ENCODE assay signal across 1 cellular context in the genomic region with DNA sequence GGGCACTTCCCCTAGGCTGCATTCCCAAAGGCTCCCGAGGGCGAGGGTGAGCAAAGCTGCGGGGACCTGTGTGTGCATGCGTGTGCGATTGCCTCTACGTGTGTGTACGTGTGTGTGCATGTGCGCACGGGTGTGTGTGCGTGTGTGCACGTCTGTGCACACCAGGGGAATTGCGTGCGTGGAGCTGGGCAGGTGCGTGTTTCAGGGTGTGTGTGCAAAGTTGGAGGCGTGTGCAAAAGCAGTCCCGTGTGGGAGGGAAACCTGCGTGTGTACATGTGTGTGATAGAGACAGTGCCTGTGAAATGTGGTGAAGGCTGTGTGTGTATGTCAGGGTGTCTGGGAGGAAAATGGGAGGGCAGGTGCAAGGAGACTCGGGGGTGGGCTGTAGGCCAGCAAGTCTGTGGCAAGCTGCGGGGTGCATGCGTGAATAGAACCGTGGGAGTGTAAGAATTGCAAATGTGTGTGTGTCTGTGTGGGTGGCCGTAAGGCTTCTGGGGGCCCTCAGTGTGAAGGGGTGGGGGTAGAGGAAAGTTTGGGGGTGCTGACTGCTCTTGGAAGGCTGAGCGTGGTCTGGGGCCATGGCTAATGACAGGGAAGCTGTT.
A peak's percentile ranks its signal among the peaks of the same experiment; 100 is the strongest.
TF ChIP-seq lines count a peak whose summit lies in the region.

No MANE protein-coding gene starts in this region.

TF ChIP-seq in HepG2, 621 proteins besides CTCF, POLR2A, EP300 and RAD21 (continued from another document and continues in another):
- TF ChIP-seq, protein P1, sequence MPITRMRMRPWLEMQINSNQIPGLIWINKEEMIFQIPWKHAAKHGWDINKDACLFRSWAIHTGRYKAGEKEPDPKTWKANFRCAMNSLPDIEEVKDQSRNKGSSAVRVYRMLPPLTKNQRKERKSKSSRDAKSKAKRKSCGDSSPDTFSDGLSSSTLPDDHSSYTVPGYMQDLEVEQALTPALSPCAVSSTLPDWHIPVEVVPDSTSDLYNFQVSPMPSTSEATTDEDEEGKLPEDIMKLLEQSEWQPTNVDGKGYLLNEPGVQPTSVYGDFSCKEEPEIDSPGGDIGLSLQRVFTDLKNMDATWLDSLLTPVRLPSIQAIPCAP (CRISPR knock-in tag; IDR thresholded peaks at IDR 0.05; ENCODE audit: low read depth): no peak
- no peak for TF ChIP-seq YY1 (IDR thresholded peaks at IDR 0.05; ENCODE audit: insufficient read depth, insufficient replicate concordance, low read depth, low read length)
- TF ChIP-seq ZZZ3 (CRISPR knock-in tag; IDR thresholded peaks at IDR 0.05; ENCODE audit: borderline replicate concordance): 0 out of 2 replicates have a peak, but pooled peaks have one; percentile 14
- TF ChIP-seq, protein P2, sequence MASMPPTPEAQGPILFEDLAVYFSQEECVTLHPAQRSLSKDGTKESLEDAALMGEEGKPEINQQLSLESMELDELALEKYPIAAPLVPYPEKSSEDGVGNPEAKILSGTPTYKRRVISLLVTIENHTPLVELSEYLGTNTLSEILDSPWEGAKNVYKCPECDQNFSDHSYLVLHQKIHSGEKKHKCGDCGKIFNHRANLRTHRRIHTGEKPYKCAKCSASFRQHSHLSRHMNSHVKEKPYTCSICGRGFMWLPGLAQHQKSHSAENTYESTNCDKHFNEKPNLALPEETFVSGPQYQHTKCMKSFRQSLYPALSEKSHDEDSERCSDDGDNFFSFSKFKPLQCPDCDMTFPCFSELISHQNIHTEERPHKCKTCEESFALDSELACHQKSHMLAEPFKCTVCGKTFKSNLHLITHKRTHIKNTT (CRISPR knock-in tag; IDR thresholded peaks at IDR 0.05): no peak
- TF ChIP-seq, protein P3, sequence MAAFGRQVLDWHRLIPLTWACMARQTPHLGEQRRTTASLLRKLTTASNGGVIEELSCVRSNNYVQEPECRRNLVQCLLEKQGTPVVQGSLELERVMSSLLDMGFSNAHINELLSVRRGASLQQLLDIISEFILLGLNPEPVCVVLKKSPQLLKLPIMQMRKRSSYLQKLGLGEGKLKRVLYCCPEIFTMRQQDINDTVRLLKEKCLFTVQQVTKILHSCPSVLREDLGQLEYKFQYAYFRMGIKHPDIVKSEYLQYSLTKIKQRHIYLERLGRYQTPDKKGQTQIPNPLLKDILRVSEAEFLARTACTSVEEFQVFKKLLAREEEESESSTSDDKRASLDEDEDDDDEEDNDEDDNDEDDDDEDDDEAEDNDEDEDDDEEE (CRISPR knock-in tag; IDR thresholded peaks at IDR 0.05): no peak
- no peak for TF ChIP-seq ZNF282 (IDR thresholded peaks at IDR 0.05; ENCODE audit: partially characterized antibody)
- TF ChIP-seq TOPORS (CRISPR knock-in tag; IDR thresholded peaks at IDR 0.05): no peak
- no peak for TF ChIP-seq FOXC1 (CRISPR knock-in tag; IDR thresholded peaks at IDR 0.05; ENCODE audit: borderline replicate concordance)
- TF ChIP-seq, protein P4, sequence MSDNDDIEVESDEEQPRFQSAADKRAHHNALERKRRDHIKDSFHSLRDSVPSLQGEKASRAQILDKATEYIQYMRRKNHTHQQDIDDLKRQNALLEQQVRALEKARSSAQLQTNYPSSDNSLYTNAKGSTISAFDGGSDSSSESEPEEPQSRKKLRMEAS (IDR thresholded peaks at IDR 0.05): no peak; the same call in 1 of the 2 replicates
- TF ChIP-seq ZMAT3 (CRISPR knock-in tag; conservative IDR thresholded peaks at IDR 0.05): no peak
- TF ChIP-seq CEBPB (IDR thresholded peaks at IDR 0.05; ENCODE audit: borderline replicate concordance, low read depth, low read length): no peak
- TF ChIP-seq ZNF496 (CRISPR knock-in tag; IDR thresholded peaks at IDR 0.05; ENCODE audit: insufficient replicate concordance): no peak
- TF ChIP-seq POGZ (CRISPR knock-in tag; IDR thresholded peaks at IDR 0.05): no peak
- no peak for TF ChIP-seq SP5 (CRISPR knock-in tag; IDR thresholded peaks at IDR 0.05; ENCODE audit: borderline replicate concordance, low read depth)
- no peak for TF ChIP-seq ZNF670 (CRISPR knock-in tag; IDR thresholded peaks at IDR 0.05; ENCODE audit: borderline replicate concordance)
- no peak for TF ChIP-seq ZNF121 (CRISPR knock-in tag; IDR thresholded peaks at IDR 0.05)
- no peak for TF ChIP-seq PHB2 (IDR thresholded peaks at IDR 0.05; ENCODE audit: partially characterized antibody)
- TF ChIP-seq, protein P5, sequence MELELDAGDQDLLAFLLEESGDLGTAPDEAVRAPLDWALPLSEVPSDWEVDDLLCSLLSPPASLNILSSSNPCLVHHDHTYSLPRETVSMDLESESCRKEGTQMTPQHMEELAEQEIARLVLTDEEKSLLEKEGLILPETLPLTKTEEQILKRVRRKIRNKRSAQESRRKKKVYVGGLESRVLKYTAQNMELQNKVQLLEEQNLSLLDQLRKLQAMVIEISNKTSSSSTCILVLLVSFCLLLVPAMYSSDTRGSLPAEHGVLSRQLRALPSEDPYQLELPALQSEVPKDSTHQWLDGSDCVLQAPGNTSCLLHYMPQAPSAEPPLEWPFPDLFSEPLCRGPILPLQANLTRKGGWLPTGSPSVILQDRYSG (CRISPR knock-in tag; IDR thresholded peaks at IDR 0.05): no peak
- no peak for TF ChIP-seq MAFF (IDR thresholded peaks at IDR 0.05; ENCODE audit: low read depth, low read length)
- no peak for TF ChIP-seq NCOR1 (IDR thresholded peaks at IDR 0.05; ENCODE audit: borderline replicate concordance, low read length)
- TF ChIP-seq, protein P6, sequence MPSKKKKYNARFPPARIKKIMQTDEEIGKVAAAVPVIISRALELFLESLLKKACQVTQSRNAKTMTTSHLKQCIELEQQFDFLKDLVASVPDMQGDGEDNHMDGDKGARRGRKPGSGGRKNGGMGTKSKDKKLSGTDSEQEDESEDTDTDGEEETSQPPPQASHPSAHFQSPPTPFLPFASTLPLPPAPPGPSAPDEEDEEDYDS (CRISPR knock-in tag; IDR thresholded peaks at IDR 0.05): no peak
- TF ChIP-seq ZNF569 (CRISPR knock-in tag; IDR thresholded peaks at IDR 0.05; ENCODE audit: borderline replicate concordance): no peak
- peak; percentile 74; the same call in 1 of the 2 replicates for TF ChIP-seq ZNF33B (CRISPR knock-in tag; IDR thresholded peaks at IDR 0.05)
- TF ChIP-seq, protein P7, sequence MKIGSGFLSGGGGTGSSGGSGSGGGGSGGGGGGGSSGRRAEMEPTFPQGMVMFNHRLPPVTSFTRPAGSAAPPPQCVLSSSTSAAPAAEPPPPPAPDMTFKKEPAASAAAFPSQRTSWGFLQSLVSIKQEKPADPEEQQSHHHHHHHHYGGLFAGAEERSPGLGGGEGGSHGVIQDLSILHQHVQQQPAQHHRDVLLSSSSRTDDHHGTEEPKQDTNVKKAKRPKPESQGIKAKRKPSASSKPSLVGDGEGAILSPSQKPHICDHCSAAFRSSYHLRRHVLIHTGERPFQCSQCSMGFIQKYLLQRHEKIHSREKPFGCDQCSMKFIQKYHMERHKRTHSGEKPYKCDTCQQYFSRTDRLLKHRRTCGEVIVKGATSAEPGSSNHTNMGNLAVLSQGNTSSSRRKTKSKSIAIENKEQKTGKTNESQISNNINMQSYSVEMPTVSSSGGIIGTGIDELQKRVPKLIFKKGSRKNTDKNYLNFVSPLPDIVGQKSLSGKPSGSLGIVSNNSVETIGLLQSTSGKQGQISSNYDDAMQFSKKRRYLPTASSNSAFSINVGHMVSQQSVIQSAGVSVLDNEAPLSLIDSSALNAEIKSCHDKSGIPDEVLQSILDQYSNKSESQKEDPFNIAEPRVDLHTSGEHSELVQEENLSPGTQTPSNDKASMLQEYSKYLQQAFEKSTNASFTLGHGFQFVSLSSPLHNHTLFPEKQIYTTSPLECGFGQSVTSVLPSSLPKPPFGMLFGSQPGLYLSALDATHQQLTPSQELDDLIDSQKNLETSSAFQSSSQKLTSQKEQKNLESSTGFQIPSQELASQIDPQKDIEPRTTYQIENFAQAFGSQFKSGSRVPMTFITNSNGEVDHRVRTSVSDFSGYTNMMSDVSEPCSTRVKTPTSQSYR (CRISPR knock-in tag; IDR thresholded peaks at IDR 0.05; ENCODE audit: borderline replicate concordance): no peak
- TF ChIP-seq MTA3 (CRISPR knock-in tag; IDR thresholded peaks at IDR 0.05): no peak
- TF ChIP-seq NAIF1 (CRISPR knock-in tag; IDR thresholded peaks at IDR 0.05; ENCODE audit: borderline replicate concordance): no peak
- TF ChIP-seq ZNF235 (CRISPR knock-in tag; IDR thresholded peaks at IDR 0.05; ENCODE audit: borderline replicate concordance): no peak
- 0 out of 2 replicates have a peak, but pooled peaks have one; percentile 56 for TF ChIP-seq AHR (CRISPR knock-in tag; IDR thresholded peaks at IDR 0.05)
- TF ChIP-seq ZNF605 (CRISPR knock-in tag; IDR thresholded peaks at IDR 0.05): 0 out of 2 replicates have a peak, but pooled peaks have one; percentile 10
- TF ChIP-seq, protein P8, sequence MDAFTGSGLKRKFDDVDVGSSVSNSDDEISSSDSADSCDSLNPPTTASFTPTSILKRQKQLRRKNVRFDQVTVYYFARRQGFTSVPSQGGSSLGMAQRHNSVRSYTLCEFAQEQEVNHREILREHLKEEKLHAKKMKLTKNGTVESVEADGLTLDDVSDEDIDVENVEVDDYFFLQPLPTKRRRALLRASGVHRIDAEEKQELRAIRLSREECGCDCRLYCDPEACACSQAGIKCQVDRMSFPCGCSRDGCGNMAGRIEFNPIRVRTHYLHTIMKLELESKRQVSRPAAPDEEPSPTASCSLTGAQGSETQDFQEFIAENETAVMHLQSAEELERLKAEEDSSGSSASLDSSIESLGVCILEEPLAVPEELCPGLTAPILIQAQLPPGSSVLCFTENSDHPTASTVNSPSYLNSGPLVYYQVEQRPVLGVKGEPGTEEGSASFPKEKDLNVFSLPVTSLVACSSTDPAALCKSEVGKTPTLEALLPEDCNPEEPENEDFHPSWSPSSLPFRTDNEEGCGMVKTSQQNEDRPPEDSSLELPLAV (CRISPR knock-in tag; conservative IDR thresholded peaks at IDR 0.05; ENCODE audit: low read depth): peak; percentile 80; the same call in 1 of the 2 replicates
- TF ChIP-seq HNF4G (IDR thresholded peaks at IDR 0.05; ENCODE audit: borderline replicate concordance, low read depth, low read length): no peak
- 0 out of 2 replicates have a peak, but pooled peaks have one; percentile 26 for TF ChIP-seq HNF4G (CRISPR knock-in tag; IDR thresholded peaks at IDR 0.05; ENCODE audit: borderline replicate concordance, low read depth)
- peak; percentile 34; the same call in 1 of the 2 replicates for TF ChIP-seq ZNF556 (CRISPR knock-in tag; IDR thresholded peaks at IDR 0.05; ENCODE audit: borderline replicate concordance)
- no peak for TF ChIP-seq ZNF207 (IDR thresholded peaks at IDR 0.05; ENCODE audit: borderline replicate concordance)
- TF ChIP-seq, protein P9, sequence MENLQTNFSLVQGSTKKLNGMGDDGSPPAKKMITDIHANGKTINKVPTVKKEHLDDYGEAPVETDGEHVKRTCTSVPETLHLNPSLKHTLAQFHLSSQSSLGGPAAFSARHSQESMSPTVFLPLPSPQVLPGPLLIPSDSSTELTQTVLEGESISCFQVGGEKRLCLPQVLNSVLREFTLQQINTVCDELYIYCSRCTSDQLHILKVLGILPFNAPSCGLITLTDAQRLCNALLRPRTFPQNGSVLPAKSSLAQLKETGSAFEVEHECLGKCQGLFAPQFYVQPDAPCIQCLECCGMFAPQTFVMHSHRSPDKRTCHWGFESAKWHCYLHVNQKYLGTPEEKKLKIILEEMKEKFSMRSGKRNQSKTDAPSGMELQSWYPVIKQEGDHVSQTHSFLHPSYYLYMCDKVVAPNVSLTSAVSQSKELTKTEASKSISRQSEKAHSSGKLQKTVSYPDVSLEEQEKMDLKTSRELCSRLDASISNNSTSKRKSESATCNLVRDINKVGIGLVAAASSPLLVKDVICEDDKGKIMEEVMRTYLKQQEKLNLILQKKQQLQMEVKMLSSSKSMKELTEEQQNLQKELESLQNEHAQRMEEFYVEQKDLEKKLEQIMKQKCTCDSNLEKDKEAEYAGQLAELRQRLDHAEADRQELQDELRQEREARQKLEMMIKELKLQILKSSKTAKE (CRISPR knock-in tag; IDR thresholded peaks at IDR 0.05; ENCODE audit: borderline replicate concordance): peak; percentile 75
- TF ChIP-seq SRSF4 (IDR thresholded peaks at IDR 0.05; ENCODE audit: low read depth, low read length, poor library complexity, severe bottlenecking): no peak
- no peak for TF ChIP-seq SKI (IDR thresholded peaks at IDR 0.05; ENCODE audit: partially characterized antibody)
- no peak for TF ChIP-seq ZNF543 (CRISPR knock-in tag; IDR thresholded peaks at IDR 0.05)
- TF ChIP-seq, protein P10, sequence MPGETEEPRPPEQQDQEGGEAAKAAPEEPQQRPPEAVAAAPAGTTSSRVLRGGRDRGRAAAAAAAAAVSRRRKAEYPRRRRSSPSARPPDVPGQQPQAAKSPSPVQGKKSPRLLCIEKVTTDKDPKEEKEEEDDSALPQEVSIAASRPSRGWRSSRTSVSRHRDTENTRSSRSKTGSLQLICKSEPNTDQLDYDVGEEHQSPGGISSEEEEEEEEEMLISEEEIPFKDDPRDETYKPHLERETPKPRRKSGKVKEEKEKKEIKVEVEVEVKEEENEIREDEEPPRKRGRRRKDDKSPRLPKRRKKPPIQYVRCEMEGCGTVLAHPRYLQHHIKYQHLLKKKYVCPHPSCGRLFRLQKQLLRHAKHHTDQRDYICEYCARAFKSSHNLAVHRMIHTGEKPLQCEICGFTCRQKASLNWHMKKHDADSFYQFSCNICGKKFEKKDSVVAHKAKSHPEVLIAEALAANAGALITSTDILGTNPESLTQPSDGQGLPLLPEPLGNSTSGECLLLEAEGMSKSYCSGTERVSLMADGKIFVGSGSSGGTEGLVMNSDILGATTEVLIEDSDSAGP (CRISPR knock-in tag; IDR thresholded peaks at IDR 0.05; ENCODE audit: borderline replicate concordance): 0 out of 2 replicates have a peak, but pooled peaks have one; percentile 9
- no peak for TF ChIP-seq SAFB2 (CRISPR knock-in tag; IDR thresholded peaks at IDR 0.05; ENCODE audit: borderline replicate concordance, low read depth)
